Comparison of ENCODE assay signal across 9 cellular contexts in the genomic region with DNA sequence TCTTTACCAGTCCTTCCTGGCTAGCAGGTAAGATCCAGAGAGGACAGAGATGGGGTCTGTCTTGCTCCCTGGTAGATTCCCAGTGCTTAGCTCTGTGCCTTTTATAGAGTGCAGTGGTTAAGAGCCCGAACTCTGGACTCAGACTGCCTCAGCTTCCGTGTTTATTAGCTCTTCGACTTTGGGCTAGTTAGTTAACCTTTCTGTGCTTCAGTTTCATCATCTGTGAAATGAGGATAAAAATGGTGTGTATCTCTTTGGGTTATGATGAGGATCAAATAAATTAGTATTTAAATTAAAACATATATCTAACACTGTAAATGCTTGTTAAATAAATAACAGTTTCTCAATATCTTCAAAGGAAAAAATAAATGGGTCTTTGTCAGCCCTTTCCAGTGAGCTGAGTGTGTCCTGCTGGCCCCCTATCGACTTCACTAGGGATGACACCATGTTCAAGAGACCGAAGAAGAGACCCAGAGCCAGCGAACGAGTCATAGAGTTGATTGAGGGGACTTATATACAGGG. TPM values are rescaled to one million over a fixed set of nuclear protein-coding genes. Genes with fewer than 3 reads are reported as not detected.
DNase-seq lines count a peak whose midpoint lies in the region; ATAC-seq, FAIRE-seq and TF ChIP-seq lines count a peak whose summit lies in the region.
"Had no signal": no experiment of that assay in that cellular context is flagged by ENCODE, and none has a peak within 500 bp of the region (broad histone marks: within the 10 kb centered on the region; RNA-seq: fewer than 3 reads in every experiment).

No MANE protein-coding gene starts in this region.

- no peak for FAIRE-seq in pancreas (lab: Jason Lieb, UNC)
- FAIRE-seq: islet of Langerhans had no signal

- H3K27me3 ChIP-seq in pancreas, result no peaks in the 10 kb centered on the region

- peaks cover 0 to 2% (median 0%) of the 10 kb centered on the region in 3 donors for H3K4me1 ChIP-seq in pancreas

- ATAC-seq in natural killer cell (no peak), pancreas (no peak)

- TF ChIP-seq CTCF in fibroblast of villous mesenchyme (IDR thresholded peaks at IDR 0.05; ENCODE audit: insufficient read depth, low read depth, low read length) (peak; percentile 52), natural killer cell (IDR thresholded peaks at IDR 0.05) (no peak), pancreas (IDR thresholded peaks at IDR 0.05) (no peak)

- H3K4me3 Mint-ChIP-seq in natural killer cell, result no peak overlapping the region

- H3K4me3 ChIP-seq in fibroblast of villous mesenchyme (ENCODE audit: low read depth, low read length) (no peak overlapping the region), pancreas (no peak overlapping the region)

- no peaks in the 10 kb centered on the region for H3K36me3 ChIP-seq in pancreas

- no peaks in the 10 kb centered on the region for H3K27me3 Mint-ChIP-seq in natural killer cell (ENCODE audit: low read depth in 2 of 2)

- H3K9me3 ChIP-seq in pancreas, result no peaks in the 10 kb centered on the region

- H3K4me1 Mint-ChIP-seq in natural killer cell, result peaks cover 50 to 63% of the 10 kb centered on the region in 2 donors

- H3K9me3 Mint-ChIP-seq in natural killer cell, result no peaks in the 10 kb centered on the region

- H3K27ac Mint-ChIP-seq in natural killer cell, result no peak overlapping the region

- H3K27ac ChIP-seq in pancreas, result no peak overlapping the region

- no peaks in the 10 kb centered on the region for H3K36me3 Mint-ChIP-seq in natural killer cell

- WGBS in pancreas, 2 donors, result 84 to 85% methylated on average over 7 of the region's 7 CpGs

- peak; percentile 12 for DNase-seq in stimulated activated CD4-positive, alpha-beta T cell treated with anti-CD3 and anti-CD28 coated beads, Interleukin-15, amount 100 ng/mL, for 24 hours
- no peak for DNase-seq in stimulated activated CD4-positive, alpha-beta T cell treated with anti-CD3 and anti-CD28 coated beads, Interleukin-4, amount 100 ng/mL, for 1 hour
- DNase-seq in OCI-M1 (lab: John Stamatoyannopoulos, UW) (peak; percentile 35), fibroblast of villous mesenchyme (ENCODE audit: low read depth) (no peak), natural killer cell (no peak), NCI-H748 (lab: John Stamatoyannopoulos, UW; ENCODE audit: unreplicated experiment) (no peak), pancreas (no peak), NCI-H128 (lab: John Stamatoyannopoulos, UW; ENCODE audit: unreplicated experiment) (no peak)

- intact Hi-C loops in natural killer cell (cut with micrococcal nuclease), result loop anchor here (5.0 kb wide), 1 partner anchor 37 kb away; a partner anchor contains a TSS
- intact Hi-C loops in pancreas (cut with DNase I), result no loop called here

RNA-seq across cellular contexts. Expression of a gene that starts 38.2 kb away (rescaled TPM):
- total RNA-seq in fibroblast of villous mesenchyme (9.0 and 16.0 TPM in 2 replicates), natural killer cell (10 to 100 TPM in 2 of 3 donors, 1 to 10 TPM in 1; 9.1 to 13.5 (median 11.8) TPM), pancreas (10 to 100 TPM in 2 of 6 donors, 1 to 10 TPM in 4; 4.6 to 18.0 (median 7.6) TPM)
- polyA plus RNA-seq in pancreas, result 10 to 100 TPM in 1 of 2 donors, 1 to 10 TPM in 1; 3.2 to 11.6 TPM

Comparison
In these comparisons a context has a peak if more than half of its experiments do, and no peak if none do; other contexts are left out.
1. DNase-seq: peak in stimulated activated CD4-positive, alpha-beta T cell treated with anti-CD3 and anti-CD28 coated beads, Interleukin-15, amount 100 ng/mL, for 24 hours (single experiment) and OCI-M1 (single experiment); none in stimulated activated CD4-positive, alpha-beta T cell treated with anti-CD3 and anti-CD28 coated beads, Interleukin-4, amount 100 ng/mL, for 1 hour (single experiment), fibroblast of villous mesenchyme (single experiment), natural killer cell (single experiment), NCI-H748 (single experiment), pancreas (0 of 6) and NCI-H128 (single experiment).